17 cellular contexts compared by ENCODE assay signal in the genomic region with DNA sequence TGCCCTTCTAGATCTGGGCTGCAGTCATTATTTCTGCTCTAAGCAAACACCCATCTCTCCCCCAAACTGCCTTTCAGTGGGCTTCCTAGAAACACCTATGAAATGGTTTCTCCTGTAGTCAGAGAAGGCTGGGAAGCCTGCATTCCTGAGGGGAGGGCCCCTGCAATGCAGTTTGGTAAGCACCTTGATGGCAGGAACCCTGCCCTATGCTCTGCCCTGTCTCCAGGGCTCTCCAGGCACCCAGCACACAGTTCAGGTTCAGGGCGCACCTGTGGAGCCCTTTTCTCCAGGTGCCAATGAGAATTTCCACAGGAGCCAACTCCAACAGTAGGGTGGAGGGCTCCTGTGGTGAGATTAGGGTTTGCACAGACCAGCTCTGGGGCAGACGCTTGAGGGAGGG.
"Had no signal": no experiment of that assay in that cellular context is flagged by ENCODE, and none has a peak within 500 bp of the region (broad histone marks: within the 10 kb centered on the region; RNA-seq: fewer than 3 reads in every experiment).

No MANE protein-coding gene starts in this region.

- H3K27me3 Mint-ChIP-seq: activated naive CD8-positive, alpha-beta T cell treated with anti-CD3 and anti-CD28 coated beads, Interleukin-2, amount 10 ng/mL, durations not matched to agents 7 days and 5 days had no signal

- H3K36me3 ChIP-seq: heart left ventricle, left lung, right atrium auricular region had no signal

- H3K4me1 ChIP-seq: left lung, right atrium auricular region had no signal

- H3K27ac ChIP-seq: heart left ventricle, left lung, right atrium auricular region had no signal

- H3K9me3 ChIP-seq: heart left ventricle, left lung, right atrium auricular region had no signal

- H3K27me3 ChIP-seq: heart left ventricle, left lung, right atrium auricular region had no signal

- H3K4me1 Mint-ChIP-seq: activated naive CD8-positive, alpha-beta T cell treated with anti-CD3 and anti-CD28 coated beads, Interleukin-2, amount 10 ng/mL, durations not matched to agents 7 days and 5 days had no signal

- H3K4me3 Mint-ChIP-seq: activated naive CD8-positive, alpha-beta T cell treated with anti-CD3 and anti-CD28 coated beads, Interleukin-2, amount 10 ng/mL, durations not matched to agents 7 days and 5 days; nephron; type B pancreatic cell had no signal

- H3K36me3 Mint-ChIP-seq: activated naive CD8-positive, alpha-beta T cell treated with anti-CD3 and anti-CD28 coated beads, Interleukin-2, amount 10 ng/mL, durations not matched to agents 7 days and 5 days; type B pancreatic cell had no signal

- ATAC-seq: activated CD4-positive, CD25-positive, alpha-beta regulatory T cell treated with anti-CD3 and anti-CD28 coated beads, Interleukin-2, amount 50 U/mL, for 24 hours had no signal

- H3K27ac Mint-ChIP-seq: activated naive CD8-positive, alpha-beta T cell treated with anti-CD3 and anti-CD28 coated beads, Interleukin-2, amount 10 ng/mL, durations not matched to agents 7 days and 5 days; nephron; progenitor cell of endocrine pancreas had no signal

- DNase-seq: activated CD4-positive, alpha-beta T cell treated with anti-CD3 and anti-CD28 coated beads, Interleukin-2, amount 50 U/mL, for 4 hours; activated naive CD4-positive, alpha-beta T cell; activated naive CD8-positive, alpha-beta T cell treated with anti-CD3 and anti-CD28 coated beads, Interleukin-2, amount 10 ng/mL, durations not matched to agents 7 days and 5 days; activated T-cell treated with anti-CD3 and anti-CD28 coated beads for 4 hours; effector memory CD4-positive, alpha-beta T cell; heart left ventricle; left lung; mammary epithelial cell; stimulated activated CD4-positive, alpha-beta T cell treated with anti-CD3 and anti-CD28 coated beads, Interleukin-4, amount 100 ng/mL, for 24 hours; stimulated activated naive CD4-positive, alpha-beta T cell; T-helper 2 cell had no signal

- H3K4me3 ChIP-seq: heart left ventricle, left lung, right atrium auricular region, skin epidermis had no signal

- H3K9me3 Mint-ChIP-seq: activated naive CD8-positive, alpha-beta T cell treated with anti-CD3 and anti-CD28 coated beads, Interleukin-2, amount 10 ng/mL, durations not matched to agents 7 days and 5 days; type B pancreatic cell had no signal
